ENCODE assay signal across 36 cellular contexts in the genomic region with DNA sequence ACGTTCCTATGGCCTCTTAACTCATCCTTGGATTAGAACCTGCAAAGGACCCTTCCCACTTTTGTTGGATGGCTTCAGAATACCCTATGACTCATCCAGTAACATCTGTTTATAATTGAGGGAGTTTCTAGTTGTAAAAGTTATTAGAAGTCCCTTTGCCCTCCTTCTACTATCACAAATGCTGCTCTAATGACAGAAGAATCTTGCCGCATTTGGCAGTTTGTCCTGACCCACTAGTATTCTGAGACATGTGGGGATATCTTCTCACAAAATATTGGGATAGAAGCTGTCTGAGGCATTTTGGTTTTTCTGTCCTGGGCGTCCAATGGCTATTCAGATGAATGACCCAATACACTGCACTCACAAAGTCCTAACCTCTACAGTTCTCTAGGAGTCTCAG.
"Had no signal": no experiment of that assay in that cellular context is flagged by ENCODE, and none has a peak within 500 bp of the region (broad histone marks: within the 10 kb centered on the region; RNA-seq: fewer than 3 reads in every experiment).

No MANE protein-coding gene starts in this region.

- H3K36me3 Mint-ChIP-seq: activated CD4-positive, alpha-beta memory T cell treated with anti-CD3 and anti-CD28 coated beads for 36 hours; activated CD8-positive, alpha-beta memory T cell treated with anti-CD3 and anti-CD28 coated beads, Interleukin-2, amount 10 ng/mL, durations not matched to agents 7 days and 5 days; activated naive CD4-positive, alpha-beta T cell treated with anti-CD3 and anti-CD28 coated beads, Interleukin-2, amount 50 U/mL, for 24 hours; activated naive CD8-positive, alpha-beta T cell treated with anti-CD3 and anti-CD28 coated beads for 36 hours; brain had no signal

- H3K27me3 ChIP-seq: adrenal gland, breast epithelium, cardiac muscle cell, colonic mucosa, esophagus squamous epithelium, gastroesophageal sphincter had no signal

- H3K27ac ChIP-seq: adrenal gland, breast epithelium, cardiac muscle cell, colonic mucosa, epithelial cell of prostate, esophagus squamous epithelium, gastroesophageal sphincter had no signal

- H3K27me3 Mint-ChIP-seq: activated CD4-positive, alpha-beta memory T cell treated with anti-CD3 and anti-CD28 coated beads for 36 hours; activated CD8-positive, alpha-beta memory T cell treated with anti-CD3 and anti-CD28 coated beads, Interleukin-2, amount 10 ng/mL, durations not matched to agents 7 days and 5 days; T-helper 17 cell had no signal

- H3K4me3 Mint-ChIP-seq: activated CD4-positive, alpha-beta memory T cell treated with anti-CD3 and anti-CD28 coated beads for 36 hours; activated CD4-positive, alpha-beta T cell treated with anti-CD3 and anti-CD28 coated beads for 36 hours; activated CD4-positive, alpha-beta T cell treated with anti-CD3 and anti-CD28 coated beads, Interleukin-2, amount 10 ng/mL, durations not matched to agents 24 days and 14 days; activated CD8-positive, alpha-beta memory T cell treated with anti-CD3 and anti-CD28 coated beads, Interleukin-2, amount 10 ng/mL, durations not matched to agents 7 days and 5 days; activated CD8-positive, alpha-beta T cell treated with anti-CD3 and anti-CD28 coated beads, Interleukin-2, amount 10 ng/mL, durations not matched to agents 7 days and 5 days; activated naive CD4-positive, alpha-beta T cell treated with anti-CD3 and anti-CD28 coated beads for 36 hours; activated naive CD4-positive, alpha-beta T cell treated with anti-CD3 and anti-CD28 coated beads, Interleukin-2, amount 50 U/mL, for 24 hours; activated naive CD8-positive, alpha-beta T cell treated with anti-CD3 and anti-CD28 coated beads for 36 hours; activated naive CD8-positive, alpha-beta T cell treated with anti-CD3 and anti-CD28 coated beads, Interleukin-2, amount 50 U/mL, for 24 hours; activated T-helper 1 cell treated with anti-CD3 and anti-CD28 coated beads, Interleukin-12 subunit alpha, Interleukin-12 subunit beta, Interleukin-2, Interleukin-4 antibody, amounts not matched to agents 30 ng/mL and 10 ng/mL and 1 ng/mL, durations not matched to agents 14 hours and 24 hours and 36 hours; brain; T-helper 17 cell; T-helper 2 cell treated with Interferon-gamma antibody and Interleukin-4, amounts not matched to agents 5 μg/mL and 100 μg/mL, for 36 hours had no signal

- H3K4me1 ChIP-seq: adrenal gland, breast epithelium, colonic mucosa, esophagus squamous epithelium, gastroesophageal sphincter had no signal

- H3K36me3 ChIP-seq: adrenal gland, breast epithelium, cardiac muscle cell, colonic mucosa, esophagus squamous epithelium, gastroesophageal sphincter had no signal

- DNase-seq: activated CD4-positive, alpha-beta memory T cell treated with anti-CD3 and anti-CD28 coated beads for 36 hours; activated CD4-positive, alpha-beta T cell treated with anti-CD3 and anti-CD28 coated beads for 36 hours; activated CD4-positive, alpha-beta T cell treated with anti-CD3 and anti-CD28 coated beads, Interleukin-2, amount 10 ng/mL, durations not matched to agents 24 days and 14 days; activated CD4-positive, CD25-positive, alpha-beta regulatory T cell; activated CD4-positive, CD25-positive, alpha-beta regulatory T cell treated with anti-CD3 and anti-CD28 coated beads, Interleukin-2, amount 50 U/mL, for 72 hours; activated CD8-positive, alpha-beta memory T cell treated with anti-CD3 and anti-CD28 coated beads, Interleukin-2, amount 10 ng/mL, durations not matched to agents 7 days and 5 days; activated CD8-positive, alpha-beta memory T cell treated with anti-CD3 and anti-CD28 coated beads, Interleukin-2, amount 50 U/mL, for 4 hours; activated CD8-positive, alpha-beta T cell treated with anti-CD3 and anti-CD28 coated beads, Interleukin-2, amount 10 ng/mL, durations not matched to agents 7 days and 5 days; activated effector memory CD4-positive, alpha-beta T cell treated with anti-CD3 and anti-CD28 coated beads, Interleukin-2, amount 50 U/mL, for 16 hours; activated naive CD4-positive, alpha-beta T cell treated with anti-CD3 and anti-CD28 coated beads for 36 hours; activated naive CD8-positive, alpha-beta T cell treated with anti-CD3 and anti-CD28 coated beads for 36 hours; activated naive CD8-positive, alpha-beta T cell treated with anti-CD3 and anti-CD28 coated beads, Interleukin-2, amount 50 U/mL, for 24 hours; activated T-cell treated with anti-CD3 and anti-CD28 coated beads, Interleukin-2, amount 50 U/mL, for 1 hour; activated T-cell treated with anti-CD3 and anti-CD28 coated beads, Interleukin-2, amount 50 U/mL, for 48 hours; adrenal gland; amygdala; aorta; central memory CD4-positive, alpha-beta T cell; cerebellar nuclear complex; colonic mucosa; effector CD8-positive, alpha-beta T cell; esophagus squamous epithelium; foreskin melanocyte; T-helper 1 cell; T-helper 17 cell; T1000 had no signal

- H3K9me3 ChIP-seq: adrenal gland, breast epithelium, colonic mucosa, esophagus squamous epithelium, gastroesophageal sphincter had no signal

- ATAC-seq: activated CD4-positive, alpha-beta T cell treated with anti-CD3 and anti-CD28 coated beads for 36 hours; activated CD8-positive, alpha-beta memory T cell treated with anti-CD3 and anti-CD28 coated beads, Interleukin-2, amount 10 ng/mL, durations not matched to agents 7 days and 5 days; activated CD8-positive, alpha-beta T cell treated with anti-CD3 and anti-CD28 coated beads, Interleukin-2, amount 10 ng/mL, durations not matched to agents 7 days and 5 days; activated naive CD8-positive, alpha-beta T cell treated with anti-CD3 and anti-CD28 coated beads, Interleukin-2, amount 50 U/mL, for 24 hours; gastroesophageal sphincter; T-helper 17 cell had no signal

- H3K4me1 Mint-ChIP-seq: activated CD4-positive, alpha-beta T cell treated with anti-CD3 and anti-CD28 coated beads for 36 hours; activated CD4-positive, alpha-beta T cell treated with anti-CD3 and anti-CD28 coated beads, Interleukin-2, amount 10 ng/mL, durations not matched to agents 24 days and 14 days; activated CD8-positive, alpha-beta memory T cell treated with anti-CD3 and anti-CD28 coated beads, Interleukin-2, amount 10 ng/mL, durations not matched to agents 7 days and 5 days; activated naive CD4-positive, alpha-beta T cell treated with anti-CD3 and anti-CD28 coated beads, Interleukin-2, amount 50 U/mL, for 24 hours; activated naive CD8-positive, alpha-beta T cell treated with anti-CD3 and anti-CD28 coated beads for 36 hours; activated naive CD8-positive, alpha-beta T cell treated with anti-CD3 and anti-CD28 coated beads, Interleukin-2, amount 50 U/mL, for 24 hours; brain; T-helper 17 cell had no signal

- H3K27ac Mint-ChIP-seq: activated CD4-positive, alpha-beta memory T cell treated with anti-CD3 and anti-CD28 coated beads for 36 hours; activated CD4-positive, alpha-beta T cell treated with anti-CD3 and anti-CD28 coated beads for 36 hours; activated CD4-positive, alpha-beta T cell treated with anti-CD3 and anti-CD28 coated beads, Interleukin-2, amount 10 ng/mL, durations not matched to agents 24 days and 14 days; activated CD8-positive, alpha-beta memory T cell treated with anti-CD3 and anti-CD28 coated beads, Interleukin-2, amount 10 ng/mL, durations not matched to agents 7 days and 5 days; activated CD8-positive, alpha-beta T cell treated with anti-CD3 and anti-CD28 coated beads, Interleukin-2, amount 10 ng/mL, durations not matched to agents 7 days and 5 days; activated naive CD4-positive, alpha-beta T cell treated with anti-CD3 and anti-CD28 coated beads for 36 hours; activated naive CD4-positive, alpha-beta T cell treated with anti-CD3 and anti-CD28 coated beads, Interleukin-2, amount 50 U/mL, for 24 hours; activated naive CD8-positive, alpha-beta T cell treated with anti-CD3 and anti-CD28 coated beads for 36 hours; activated naive CD8-positive, alpha-beta T cell treated with anti-CD3 and anti-CD28 coated beads, Interleukin-2, amount 50 U/mL, for 24 hours; activated T-helper 1 cell treated with anti-CD3 and anti-CD28 coated beads, Interleukin-12 subunit alpha, Interleukin-12 subunit beta, Interleukin-2, Interleukin-4 antibody, amounts not matched to agents 30 ng/mL and 10 ng/mL and 1 ng/mL, durations not matched to agents 14 hours and 24 hours and 36 hours; activated T-helper 2 cell treated with anti-CD3 and anti-CD28 coated beads, Interferon-gamma antibody, Interleukin-2, Interleukin-4, amounts not matched to agents 10 μg/mL and 5 μg/mL and 100 μg/mL, durations not matched to agents 14 hours and 24 hours and 36 hours; brain; T-helper 17 cell; T-helper 2 cell treated with Interferon-gamma antibody and Interleukin-4, amounts not matched to agents 5 μg/mL and 100 μg/mL, for 36 hours had no signal

- H3K9me3 Mint-ChIP-seq: activated CD4-positive, alpha-beta memory T cell treated with anti-CD3 and anti-CD28 coated beads for 36 hours; activated CD4-positive, alpha-beta T cell treated with anti-CD3 and anti-CD28 coated beads, Interleukin-2, amount 10 ng/mL, durations not matched to agents 24 days and 14 days; activated naive CD4-positive, alpha-beta T cell treated with anti-CD3 and anti-CD28 coated beads, Interleukin-2, amount 50 U/mL, for 24 hours; activated naive CD8-positive, alpha-beta T cell treated with anti-CD3 and anti-CD28 coated beads for 36 hours; activated naive CD8-positive, alpha-beta T cell treated with anti-CD3 and anti-CD28 coated beads, Interleukin-2, amount 50 U/mL, for 24 hours; activated T-helper 1 cell treated with anti-CD3 and anti-CD28 coated beads, Interleukin-12 subunit alpha, Interleukin-12 subunit beta, Interleukin-2, Interleukin-4 antibody, amounts not matched to agents 30 ng/mL and 10 ng/mL and 1 ng/mL, durations not matched to agents 14 hours and 24 hours and 36 hours; activated T-helper 2 cell treated with anti-CD3 and anti-CD28 coated beads, Interferon-gamma antibody, Interleukin-2, Interleukin-4, amounts not matched to agents 10 μg/mL and 5 μg/mL and 100 μg/mL, durations not matched to agents 14 hours and 24 hours and 36 hours; T-helper 2 cell treated with Interferon-gamma antibody and Interleukin-4, amounts not matched to agents 5 μg/mL and 100 μg/mL, for 36 hours had no signal

- H3K4me3 ChIP-seq: adrenal gland, breast epithelium, cardiac muscle cell, colonic mucosa, esophagus squamous epithelium, gastroesophageal sphincter had no signal

- FAIRE-seq: endothelial cell of umbilical vein had no signal
